Comparison of ENCODE assay signal across 17 cellular contexts in the genomic region with DNA sequence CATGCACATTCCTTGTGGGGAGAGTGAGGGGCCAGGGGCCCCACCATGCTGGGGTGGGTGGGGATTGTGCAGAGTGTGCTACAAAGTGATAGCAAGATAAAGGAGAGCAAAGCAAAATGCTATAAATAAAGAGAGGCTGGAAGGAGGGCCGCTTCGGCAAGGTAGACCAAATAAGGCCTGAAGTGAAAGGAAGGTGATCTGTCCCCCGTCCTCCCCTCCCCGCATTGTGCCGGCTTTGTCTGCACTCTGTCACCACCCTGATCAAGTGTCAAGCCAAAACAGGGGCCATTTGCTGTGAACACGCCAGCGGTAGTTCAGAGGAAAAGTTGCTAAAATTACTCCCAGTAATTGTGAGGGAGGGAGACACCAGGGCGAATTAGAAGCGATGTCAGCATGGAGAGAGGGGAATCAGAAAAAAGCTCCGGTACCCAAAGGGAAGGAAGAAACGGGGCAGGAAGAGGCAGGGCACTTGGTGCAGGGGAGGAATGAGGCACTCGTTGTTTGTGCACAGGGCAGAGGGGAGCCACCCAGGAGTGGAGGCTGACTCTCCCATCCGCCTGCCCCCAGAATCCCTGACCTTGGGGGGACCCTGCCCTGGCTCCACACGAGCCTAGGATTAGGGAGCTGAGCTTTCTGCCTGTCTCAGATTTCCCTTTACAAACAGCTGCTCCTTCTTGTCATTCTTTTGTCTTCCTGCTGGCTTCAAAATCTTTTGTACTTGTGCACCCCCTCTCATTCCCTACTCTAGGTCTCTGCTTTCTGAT. TPM values are rescaled to one million over a fixed set of nuclear protein-coding genes. Genes with fewer than 3 reads are reported as not detected.
DNase-seq lines count a peak whose midpoint lies in the region; ATAC-seq and TF ChIP-seq lines count a peak whose summit lies in the region.
"Had no signal": no experiment of that assay in that cellular context is flagged by ENCODE, and none has a peak within 500 bp of the region (broad histone marks: within the 10 kb centered on the region; RNA-seq: fewer than 3 reads in every experiment).

No MANE protein-coding gene starts in this region.

- no peaks in the 10 kb centered on the region for H3K4me1 Mint-ChIP-seq in activated naive CD4-positive, alpha-beta T cell treated with anti-CD3 and anti-CD28 coated beads, Interleukin-2, amount 50 U/mL, for 24 hours

- H3K4me1 ChIP-seq in stomach smooth muscle (ENCODE audit: control insufficient read depth, insufficient read depth, low read length), result peaks cover 11% of the 10 kb centered on the region
- H3K4me1 ChIP-seq in BE2C, result no peaks in the 10 kb centered on the region
- H3K4me1 ChIP-seq: prostate gland had no signal

- H3K36me3 ChIP-seq in stomach smooth muscle (ENCODE audit: control insufficient read depth in 2 of 2, insufficient read depth in 2 of 2, low read length in 2 of 2), result no peaks in the 10 kb centered on the region
- no peaks in the 10 kb centered on the region for H3K36me3 ChIP-seq in BE2C
- H3K36me3 ChIP-seq: prostate gland had no signal

- TF ChIP-seq CTCF in BE2C (IDR thresholded peaks at IDR 0.05; ENCODE audit: low read depth, low read length), result no peak

- H3K27me3 Mint-ChIP-seq in activated naive CD4-positive, alpha-beta T cell treated with anti-CD3 and anti-CD28 coated beads, Interleukin-2, amount 50 U/mL, for 24 hours, result peaks cover 6% of the 10 kb centered on the region

- H3K9me3 ChIP-seq in stomach smooth muscle (ENCODE audit: control insufficient read depth in 2 of 2, low read length in 2 of 2) (no peaks in the 10 kb centered on the region), BE2C (no peaks in the 10 kb centered on the region)
- H3K9me3 ChIP-seq: prostate gland had no signal

- peak overlapping the region; percentile 28 for H3K4me3 Mint-ChIP-seq in activated naive CD4-positive, alpha-beta T cell treated with anti-CD3 and anti-CD28 coated beads, Interleukin-2, amount 50 U/mL, for 24 hours

- ATAC-seq in GM19455 (IDR thresholded peaks at IDR 0.05; ENCODE audit: unreplicated experiment), result no peak
- ATAC-seq: Panc1 had no signal

- peak overlapping the region; percentile 70 for H3K27ac ChIP-seq in stomach smooth muscle (ENCODE audit: low read length)
- H3K27ac ChIP-seq: prostate gland had no signal

- no peaks in the 10 kb centered on the region for H3K36me3 Mint-ChIP-seq in activated naive CD4-positive, alpha-beta T cell treated with anti-CD3 and anti-CD28 coated beads, Interleukin-2, amount 50 U/mL, for 24 hours

- H3K4me3 ChIP-seq in stomach smooth muscle (ENCODE audit: low read length in 2 of 2) (peak overlapping the region in 1 of 2 donors; percentile 44), BE2C (ENCODE audit: low read depth, low read length) (no peak overlapping the region)
- H3K4me3 ChIP-seq: prostate gland had no signal

- H3K27ac Mint-ChIP-seq in activated naive CD4-positive, alpha-beta T cell treated with anti-CD3 and anti-CD28 coated beads, Interleukin-2, amount 50 U/mL, for 24 hours, result no peak overlapping the region

- peak overlapping the region; percentile 42 to 59 for H3K9ac ChIP-seq in stomach smooth muscle (ENCODE audit: low read length in 2 of 2)

- DNase-seq in activated naive CD4-positive, alpha-beta T cell treated with anti-CD3 and anti-CD28 coated beads, Interleukin-2, amount 50 U/mL, for 16 hours, result no peak
- peak; percentile 55 for DNase-seq in ecto neural progenitor cell (ENCODE audit: low spot score)
- DNase-seq in mesenteric fat pad (ENCODE audit: low spot score), result peak; percentile 72
- no peak for DNase-seq in activated gamma-delta T cell (lab: John Stamatoyannopoulos, UW)
- no peak for DNase-seq in BE2C
- DNase-seq: activated CD4-positive, alpha-beta T cell treated with anti-CD3 and anti-CD28 coated beads, Interleukin-2, amount 50 U/mL, for 1 hour; NCI-H1092 treated with DMSO at 0.1 percent for 48 hours; NCI-H524 treated with DMSO at 0.1 percent for 48 hours; stimulated activated naive CD4-positive, alpha-beta T cell; T-helper 2 cell had no signal

- no peaks in the 10 kb centered on the region for H3K9me3 Mint-ChIP-seq in activated naive CD4-positive, alpha-beta T cell treated with anti-CD3 and anti-CD28 coated beads, Interleukin-2, amount 50 U/mL, for 24 hours

- peaks cover 0 to 2% of the 10 kb centered on the region in 2 donors for H3K27me3 ChIP-seq in stomach smooth muscle (ENCODE audit: control insufficient read depth in 1 of 2, insufficient read depth in 2 of 2, low read length in 2 of 2)
- H3K27me3 ChIP-seq in BE2C, result no peaks in the 10 kb centered on the region; the same call in 1 of the 2 replicates

RNA-seq across cellular contexts. Expression of a gene that starts 2.9 kb away (rescaled TPM):
- not detected for total RNA-seq in mesenteric fat pad
- polyA plus RNA-seq in BE2C (2012; ENCODE audit: insufficient read depth, insufficient read length, low read depth), result 0.32 TPM
- total RNA-seq: epithelial cell of proximal tubule, lung microvascular endothelial cell had no signal

RNA-seq across cellular contexts. Expression of a gene that starts 30.2 kb away (rescaled TPM):
- not detected for total RNA-seq in mesenteric fat pad
- not detected for polyA plus RNA-seq in BE2C (2012; ENCODE audit: insufficient read depth, insufficient read length, low read depth)
- total RNA-seq: epithelial cell of proximal tubule, lung microvascular endothelial cell had no signal

RNA-seq across cellular contexts. Expression of a gene that starts 31.2 kb away (rescaled TPM):
- 29.7 TPM for total RNA-seq in mesenteric fat pad
- polyA plus RNA-seq in BE2C (2012; ENCODE audit: insufficient read depth, insufficient read length, low read depth), result 115 TPM

Comparison
In these comparisons a context has a peak if more than half of its experiments do, and no peak if none do; other contexts are left out.
1. DNase-seq: peak in ecto neural progenitor cell (single experiment) and mesenteric fat pad (single experiment); none in activated naive CD4-positive, alpha-beta T cell treated with anti-CD3 and anti-CD28 coated beads, Interleukin-2, amount 50 U/mL, for 16 hours (single experiment), activated gamma-delta T cell (single experiment) and BE2C (single experiment).